In genomic region chr13:20974981-20975585, GRCh38 we compare ENCODE assay signal across 22 cellular contexts.
"Had no signal": no experiment of that assay in that cellular context is flagged by ENCODE, and none has a peak within 500 bp of the region (broad histone marks: within the 10 kb centered on the region; RNA-seq: fewer than 3 reads in every experiment).

No MANE protein-coding gene starts in this region.

- H3K4me1 Mint-ChIP-seq: activated naive CD8-positive, alpha-beta T cell treated with anti-CD3 and anti-CD28 coated beads for 36 hours; mesothelial cell of epicardium had no signal

- H3K36me3 Mint-ChIP-seq: activated naive CD8-positive, alpha-beta T cell treated with anti-CD3 and anti-CD28 coated beads for 36 hours had no signal

- H3K27ac ChIP-seq: pancreas, psoas muscle, right atrium auricular region, tibial artery had no signal

- H3K9me3 Mint-ChIP-seq: activated naive CD8-positive, alpha-beta T cell treated with anti-CD3 and anti-CD28 coated beads for 36 hours; activated T-cell treated with anti-CD3 and anti-CD28 coated beads, Interleukin-2, amount 50 U/mL, for 4 hours; activated T-helper 2 cell treated with anti-CD3 and anti-CD28 coated beads, Interferon-gamma antibody, Interleukin-2, Interleukin-4, amounts not matched to agents 10 μg/mL and 5 μg/mL and 100 μg/mL, durations not matched to agents 14 hours and 24 hours and 36 hours; mesothelial cell of epicardium; natural killer cell treated with Interleukin-12 subunit alpha and Interleukin-12 subunit beta and Interleukin-15 and Interleukin-18, amount 100 ng/mL, for 72 hours; stimulated activated naive CD8-positive, alpha-beta T cell treated with anti-CD3 and anti-CD28 coated beads, Interleukin-15, Interleukin-2, amounts not matched to agents 100 ng/mL and 50 ng/mL, for 24 hours had no signal

- H3K27me3 Mint-ChIP-seq: activated naive CD8-positive, alpha-beta T cell treated with anti-CD3 and anti-CD28 coated beads for 36 hours; natural killer cell treated with Interleukin-12 subunit alpha and Interleukin-12 subunit beta and Interleukin-15 and Interleukin-18, amount 100 ng/mL, for 72 hours; stimulated activated naive CD8-positive, alpha-beta T cell treated with anti-CD3 and anti-CD28 coated beads, Interleukin-15, Interleukin-2, amounts not matched to agents 100 ng/mL and 50 ng/mL, for 24 hours had no signal

- H3K9me3 ChIP-seq: pancreas, psoas muscle, right atrium auricular region, tibial artery had no signal

- H3K4me3 Mint-ChIP-seq: activated naive CD8-positive, alpha-beta T cell treated with anti-CD3 and anti-CD28 coated beads for 36 hours; activated T-cell treated with anti-CD3 and anti-CD28 coated beads, Interleukin-2, amount 50 U/mL, for 4 hours; mesothelial cell of epicardium; natural killer cell treated with Interleukin-12 subunit alpha and Interleukin-12 subunit beta and Interleukin-15 and Interleukin-18, amount 100 ng/mL, for 72 hours; stimulated activated naive CD8-positive, alpha-beta T cell treated with anti-CD3 and anti-CD28 coated beads, Interleukin-15, Interleukin-2, amounts not matched to agents 100 ng/mL and 50 ng/mL, for 24 hours had no signal

- DNase-seq: activated CD8-positive, alpha-beta memory T cell treated with anti-CD3 and anti-CD28 coated beads for 24 hours; activated CD8-positive, alpha-beta memory T cell treated with anti-CD3 and anti-CD28 coated beads, Interleukin-2, amount 50 U/mL, for 4 hours; activated naive CD4-positive, alpha-beta T cell; activated naive CD8-positive, alpha-beta T cell treated with anti-CD3 and anti-CD28 coated beads for 36 hours; activated T-cell treated with anti-CD3 and anti-CD28 coated beads, Interleukin-2, amount 50 U/mL, for 4 hours; amniotic stem cell; cerebellar nuclear complex; erythroblast; foreskin fibroblast; kidney; psoas muscle; stimulated activated CD4-positive, alpha-beta T cell treated with anti-CD3 and anti-CD28 coated beads, Interleukin-12 subunit alpha, Interleukin-12 subunit beta, amount 100 ng/mL, for 4 hours; stimulated activated CD4-positive, alpha-beta T cell treated with anti-CD3 and anti-CD28 coated beads, Interleukin-4, amount 100 ng/mL, for 4 hours; T-helper 1 cell; tibial artery had no signal

- H3K27ac Mint-ChIP-seq: activated naive CD8-positive, alpha-beta T cell treated with anti-CD3 and anti-CD28 coated beads for 36 hours; activated T-helper 2 cell treated with anti-CD3 and anti-CD28 coated beads, Interferon-gamma antibody, Interleukin-2, Interleukin-4, amounts not matched to agents 10 μg/mL and 5 μg/mL and 100 μg/mL, durations not matched to agents 14 hours and 24 hours and 36 hours; mesothelial cell of epicardium; natural killer cell treated with Interleukin-12 subunit alpha and Interleukin-12 subunit beta and Interleukin-15 and Interleukin-18, amount 100 ng/mL, for 72 hours; stimulated activated naive CD8-positive, alpha-beta T cell treated with anti-CD3 and anti-CD28 coated beads, Interleukin-15, Interleukin-2, amounts not matched to agents 100 ng/mL and 50 ng/mL, for 24 hours had no signal

- H3K27me3 ChIP-seq: pancreas, right atrium auricular region, tibial artery had no signal

- ATAC-seq: activated T-cell treated with anti-CD3 and anti-CD28 coated beads, Interleukin-2, amount 50 U/mL, for 4 hours; natural killer cell treated with Interleukin-12 subunit alpha and Interleukin-12 subunit beta and Interleukin-15 and Interleukin-18, amount 100 ng/mL, for 72 hours; pancreas had no signal

- H3K4me3 ChIP-seq: lung, pancreas, psoas muscle, right atrium auricular region, tibial artery had no signal

- H3K4me1 ChIP-seq: pancreas, psoas muscle, right atrium auricular region, tibial artery had no signal
